Comparison of ENCODE assay signal across 28 cellular contexts in genomic region chr2:61845320-61845719, GRCh38.
"Had no signal": no experiment of that assay in that cellular context is flagged by ENCODE, and none has a peak within 500 bp of the region (broad histone marks: within the 10 kb centered on the region; RNA-seq: fewer than 3 reads in every experiment).

No MANE protein-coding gene starts in this region.

- H3K4me3 Mint-ChIP-seq: dendritic cell treated with granulocyte-macrophage colony-stimulating factor and Interleukin-4, amounts not matched to agents 40 ng/mL and 50 ng/mL, for 4 days; effector memory CD8-positive, alpha-beta T cell; endodermal cell; mesothelial cell of epicardium; naive B cell had no signal

- H3K36me3 ChIP-seq: colonic mucosa, gastrocnemius medialis, left lung, lower lobe of right lung had no signal

- ATAC-seq: effector memory CD8-positive, alpha-beta T cell; esophagus mucosa; gastrocnemius medialis; heart right ventricle; left cardiac atrium; left lung; left ventricle myocardium superior; lower lobe of right lung; mucosa of descending colon had no signal

- H3K9me3 ChIP-seq: colonic mucosa, esophagus squamous epithelium, gastrocnemius medialis, heart right ventricle, left lung, lower lobe of right lung, mucosa of descending colon had no signal

- H3K27me3 ChIP-seq: colonic mucosa, esophagus squamous epithelium, gastrocnemius medialis, heart right ventricle, left lung had no signal

- DNase-seq: colonic mucosa; cortex of kidney; effector CD8-positive, alpha-beta T cell; effector memory CD8-positive, alpha-beta T cell; endodermal cell; erythroblast; esophagus squamous epithelium; foreskin fibroblast; foreskin melanocyte; gastrocnemius medialis; glutamatergic neuron; head of caudate nucleus; heart right ventricle; hippocampal formation; left cardiac atrium; left lung; left ventricle myocardium superior; lower lobe of right lung; mesenchymal stem cell; mucosa of descending colon; naive B cell had no signal

- H3K27ac ChIP-seq: colonic mucosa, epithelial cell of prostate, esophagus squamous epithelium, gastrocnemius medialis, heart right ventricle, left lung, lower lobe of right lung had no signal

- H3K4me3 ChIP-seq: colonic mucosa, esophagus squamous epithelium, gastrocnemius medialis, heart right ventricle, left lung, lower lobe of right lung, mucosa of descending colon had no signal

- H3K9me3 Mint-ChIP-seq: dendritic cell treated with granulocyte-macrophage colony-stimulating factor and Interleukin-4, amounts not matched to agents 40 ng/mL and 50 ng/mL, for 4 days; effector memory CD8-positive, alpha-beta T cell; endodermal cell; mesothelial cell of epicardium; naive B cell had no signal

- H3K4me1 Mint-ChIP-seq: mesothelial cell of epicardium, naive B cell had no signal

- H3K4me1 ChIP-seq: colonic mucosa, esophagus squamous epithelium, gastrocnemius medialis, heart right ventricle, left lung, lower lobe of right lung had no signal

- FAIRE-seq: endometrium, islet of Langerhans, keratinocyte had no signal

- H3K27me3 Mint-ChIP-seq: dendritic cell treated with granulocyte-macrophage colony-stimulating factor and Interleukin-4, amounts not matched to agents 40 ng/mL and 50 ng/mL, for 4 days; effector memory CD8-positive, alpha-beta T cell; naive B cell had no signal
